25 cellular contexts compared by ENCODE assay signal in the genomic region with DNA sequence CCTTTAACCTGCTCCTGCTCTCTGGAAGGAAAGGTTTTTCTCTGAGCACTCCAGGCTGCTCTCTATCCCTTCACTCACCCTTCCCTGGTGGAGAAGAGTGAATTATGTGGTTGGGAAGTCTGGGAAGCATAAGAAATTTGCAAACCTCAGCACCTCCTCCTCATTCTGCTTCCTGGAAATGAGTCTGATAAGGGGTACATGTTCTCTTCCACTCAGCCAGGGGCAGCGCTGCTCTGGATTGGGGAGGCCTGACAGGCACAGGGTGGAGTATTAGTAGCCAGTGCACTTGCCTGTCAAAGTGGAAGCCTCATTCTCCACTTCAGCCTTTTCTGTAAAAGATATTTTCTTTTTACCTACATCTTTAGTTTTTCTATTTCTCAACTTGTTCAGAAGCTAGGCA. TPM values are rescaled to one million over a fixed set of nuclear protein-coding genes. Genes with fewer than 3 reads are reported as not detected.
DNase-seq lines count a peak whose midpoint lies in the region; ATAC-seq, FAIRE-seq and TF ChIP-seq lines count a peak whose summit lies in the region.
"Had no signal": no experiment of that assay in that cellular context is flagged by ENCODE, and none has a peak within 500 bp of the region (broad histone marks: within the 10 kb centered on the region; RNA-seq: fewer than 3 reads in every experiment).

No MANE protein-coding gene starts in this region.

- H3K23me2 ChIP-seq in H1 (ENCODE audit: low read depth, low read length): no peaks in the 10 kb centered on the region

- H3K14ac ChIP-seq in H1 (ENCODE audit: insufficient read length): no peak overlapping the region

- peaks cover 3% of the 10 kb centered on the region for H3K9me3 Mint-ChIP-seq in nephron
- H3K9me3 Mint-ChIP-seq: HFFc6 had no signal

- H3K4me3 Mint-ChIP-seq in nephron: no peak overlapping the region
- H3K4me3 Mint-ChIP-seq: HFFc6, IgD-negative memory B cell had no signal

- H4K91ac ChIP-seq in H1 (replicated peaks; ENCODE audit: insufficient read length, low read length): no peak overlapping the region

- H3K56ac ChIP-seq in H1 (replicated peaks; ENCODE audit: insufficient read length, low read depth, low read length): no peak overlapping the region

- no peak for ATAC-seq in HG02970 (IDR thresholded peaks at IDR 0.05; ENCODE audit: low FRiP score, unreplicated experiment)

- H2AFZ ChIP-seq in H1 (ENCODE audit: low read length): no peak overlapping the region

- H3K27me3 Mint-ChIP-seq in nephron (ENCODE audit: low read depth): no peaks in the 10 kb centered on the region

- H3K4ac ChIP-seq in H1 (replicated peaks; ENCODE audit: insufficient read length, low read depth, low read length): no peak overlapping the region

- peaks cover 4% of the 10 kb centered on the region for H3K36me3 Mint-ChIP-seq in nephron (ENCODE audit: low read depth)
- H3K36me3 Mint-ChIP-seq: IgD-negative memory B cell had no signal

- TF ChIP-seq EP300 in H1 (IDR thresholded peaks at IDR 0.05; ENCODE audit: borderline replicate concordance in 1 of 2, low read depth in 2 of 2, low read length in 2 of 2): no peak

- no peak for FAIRE-seq in H1 (lab: Jason Lieb, UNC)
- FAIRE-seq: H54, RCC 7860 had no signal

- no peak overlapping the region for H3K23ac ChIP-seq in H1 (ENCODE audit: insufficient read length)

- no peak overlapping the region for H4K8ac ChIP-seq in H1 (ENCODE audit: extremely low read depth, insufficient read depth, low read length)

- H3K79me1 ChIP-seq in H1 (ENCODE audit: low read depth, low read length): no peaks in the 10 kb centered on the region

- H3K79me2 ChIP-seq in H1 (ENCODE audit: control insufficient read depth in 1 of 2, insufficient read depth in 2 of 2, low read length in 2 of 2): no peaks in the 10 kb centered on the region

- H2BK120ac ChIP-seq in H1 (replicated peaks; ENCODE audit: low read depth, low read length): no peak overlapping the region

- H3K27ac Mint-ChIP-seq in nephron: peak overlapping the region in 2 of 3 experiments; percentile 11 to 45
- H3K27ac Mint-ChIP-seq: HFFc6, IgD-negative memory B cell had no signal

- H2BK12ac ChIP-seq in H1 (ENCODE audit: low read depth, low read length): no peak overlapping the region

- H3K27ac ChIP-seq in SK-N-MC (peak overlapping the region; percentile 79), H1 (ENCODE audit: low read depth, low read length) (no peak overlapping the region)
- H3K27ac ChIP-seq: C4-2B, HL-60 had no signal

- CTCF ChIA-PET in H1 (lab: Charles Lee; ENCODE audit: partially characterized antibody): interaction anchor here (1.1 kb wide), 1 partner anchor 14 kb away, joined by 3 read pairs; no protein-coding TSS in a partner anchor

- H4K20me1 ChIP-seq in H1 (replicated peaks in 1 of 2; ENCODE audit: control insufficient read depth in 1 of 2, insufficient read depth in 2 of 2, low read length in 2 of 2): no peaks in the 10 kb centered on the region

- TF ChIP-seq POLR2A in H1 (IDR thresholded peaks at IDR 0.05; ENCODE audit: control extremely low read depth in 1 of 2, low read depth in 2 of 2, low read length in 2 of 2): no peak

- no peak overlapping the region for H2AK5ac ChIP-seq in H1 (ENCODE audit: low read depth, low read length)

- TF ChIP-seq RAD21 in H1 (IDR thresholded peaks at IDR 0.05 in 1 of 2, conservative IDR thresholded peaks at IDR 0.05 in 1 of 2; ENCODE audit: low read depth in 2 of 2, low read length in 2 of 2): peak in 1 of 2 experiments; percentile 15; a peak in 1 of 4 replicates

- no peak overlapping the region for H2BK20ac ChIP-seq in H1 (ENCODE audit: low read length)

- H3K36me3 ChIP-seq in SK-N-MC (ENCODE audit: insufficient read depth, low read length): peaks cover 2% of the 10 kb centered on the region; the same call in 1 of the 2 replicates
- no peaks in the 10 kb centered on the region for H3K36me3 ChIP-seq in H1 (ENCODE audit: control insufficient read depth in 2 of 4, insufficient read depth in 4 of 4, low read length in 3 of 4)

- H3K4me3 ChIP-seq in SK-N-MC: 0 out of 2 replicates have a peak overlapping the region, but pooled peaks have one; percentile 3
- H3K4me3 ChIP-seq in H1 (ENCODE audit: extremely low read depth in 1 of 4, insufficient read depth in 2 of 4, low read depth in 3 of 4, low read length in 4 of 4): no peak overlapping the region

- peaks cover 26% of the 10 kb centered on the region for H3K4me1 Mint-ChIP-seq in nephron
- H3K4me1 Mint-ChIP-seq: IgD-negative memory B cell had no signal

- POLR2A ChIA-PET in H1 (lab: Charles Lee; ENCODE audit: partially characterized antibody): no interaction called here

- no peak overlapping the region for H2BK5ac ChIP-seq in H1 (ENCODE audit: low read depth, low read length)

- H3K9me3 ChIP-seq in SK-N-MC (ENCODE audit: low read depth, low read length) (no peaks in the 10 kb centered on the region), H1 (ENCODE audit: insufficient read depth in 2 of 2, low read depth in 1 of 2, low read length in 1 of 2) (no peaks in the 10 kb centered on the region)

- no peak overlapping the region for H3K18ac ChIP-seq in H1 (ENCODE audit: extremely low read depth, low read length)

- TF ChIP-seq CTCF in H1 (IDR thresholded peaks at IDR 0.05; ENCODE audit: control extremely low read depth in 1 of 3, insufficient read depth in 1 of 3, low read depth in 1 of 3, low read length in 3 of 3) (peak in 2 of 3 experiments; percentile 5 to 11; a peak in 2 of 4 replicates), nephron (IDR thresholded peaks at IDR 0.05; ENCODE audit: unreplicated experiment in 3 of 3) (no peak)

- H3K4me2 ChIP-seq in H1 (ENCODE audit: insufficient read depth in 1 of 2, low read depth in 2 of 2, low read length in 2 of 2): no peak overlapping the region

- H2BK15ac ChIP-seq in H1 (ENCODE audit: low read length): no peak overlapping the region

- no peaks in the 10 kb centered on the region for H3K4me1 ChIP-seq in H1 (replicated peaks in 1 of 4; ENCODE audit: control insufficient read depth in 3 of 4, insufficient read depth in 4 of 4, low read length in 3 of 4)

- 79% methylated on average over 1 of the region's 1 CpG; no CpG with 5 or more reads in 1 of the 2 experiments for WGBS in H1 (ENCODE audit: extremely low coverage in 1 of 2, insufficient coverage in 1 of 2, insufficient read length in 1 of 2, insufficient replicate concordance in 2 of 2, low coverage in 1 of 2, low lambda C conversion rate in 2 of 2, missing lambda C conversion rate in 1 of 2), 2 experiments

- H3K9ac ChIP-seq in SK-N-MC (ENCODE audit: insufficient read length): peak overlapping the region; percentile 16
- H3K9ac ChIP-seq in H1 (replicated peaks in 1 of 4; ENCODE audit: extremely low read depth in 1 of 4, low read depth in 3 of 4, low read length in 3 of 4): peak overlapping the region in 1 of 4 experiments; percentile 34; a peak in 1 of 7 replicates

- no peak overlapping the region for H4K5ac ChIP-seq in H1 (ENCODE audit: insufficient read length, low read depth, low read length)

- DNase-seq in HUDEP-2 (lab: John Stamatoyannopoulos, UW; ENCODE audit: unreplicated experiment in 76 of 76) (peak in 62 of 76 experiments; percentile 1 to 69 (median 32)), SK-N-MC (ENCODE audit: low read depth, low spot score) (no peak), H1 (ENCODE audit: low read depth in 1 of 2, low spot score in 2 of 2) (no peak), HCEC 1CT (no peak), NCI-H82 (lab: John Stamatoyannopoulos, UW) (no peak)
- DNase-seq: ACHN, AML-193, DMS79, HFFc6, Kasumi-1, MM.1S, NCI-H1092, NCI-H1436 treated with DMSO at 0.1 percent for 48 hours, NCI-H2029 treated with DMSO at 0.1 percent for 48 hours, NCI-H2171 treated with DMSO at 0.1 percent for 48 hours, NCI-H446 treated with DMSO at 0.1 percent for 48 hours, NCI-H69, Right ventricle myocardium superior had no signal

- H3K27me3 ChIP-seq in H1 (replicated peaks in 1 of 4; ENCODE audit: control insufficient read depth in 3 of 4, extremely low read depth in 1 of 4, insufficient read depth in 3 of 4, low read length in 3 of 4): peaks cover 0 to 1% (median 0%) of the 10 kb centered on the region in 4 experiments; a peak in 1 of 7 replicates

TF ChIP-seq in H1, 55 proteins besides CTCF, POLR2A, EP300 and RAD21:
- TF ChIP-seq MAFK (IDR thresholded peaks at IDR 0.05; ENCODE audit: low read depth, low read length) (no peak), TEAD4 (IDR thresholded peaks at IDR 0.05; ENCODE audit: low read depth, low read length) (no peak), BCL11A (IDR thresholded peaks at IDR 0.05; ENCODE audit: low read depth in 2 of 2, low read length in 2 of 2) (no peak), BACH1 (IDR thresholded peaks at IDR 0.05; ENCODE audit: low read length) (no peak), SUZ12 (IDR thresholded peaks at IDR 0.05; ENCODE audit: low read length) (no peak), CBX8 (IDR thresholded peaks at IDR 0.05; ENCODE audit: borderline replicate concordance, low read depth, low read length) (no peak), KDM4A (IDR thresholded peaks at IDR 0.05; ENCODE audit: low read depth, low read length, severe bottlenecking) (no peak), RFX5 (IDR thresholded peaks at IDR 0.05; ENCODE audit: borderline replicate concordance, low read depth, low read length) (no peak), YY1 (IDR thresholded peaks at IDR 0.05; ENCODE audit: low read depth, low read length) (no peak), ASH2L (IDR thresholded peaks at IDR 0.05; ENCODE audit: low read length) (no peak), CREB1 (IDR thresholded peaks at IDR 0.05) (no peak), SP4 (IDR thresholded peaks at IDR 0.05; ENCODE audit: low read length) (no peak), SIX5 (IDR thresholded peaks at IDR 0.05; ENCODE audit: low read depth, low read length) (no peak), TAF1 (IDR thresholded peaks at IDR 0.05; ENCODE audit: low read depth, low read length) (no peak)
- TF ChIP-seq, protein P1, sequence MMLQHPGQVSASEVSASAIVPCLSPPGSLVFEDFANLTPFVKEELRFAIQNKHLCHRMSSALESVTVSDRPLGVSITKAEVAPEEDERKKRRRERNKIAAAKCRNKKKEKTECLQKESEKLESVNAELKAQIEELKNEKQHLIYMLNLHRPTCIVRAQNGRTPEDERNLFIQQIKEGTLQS (IDR thresholded peaks at IDR 0.05; ENCODE audit: insufficient read depth, low read depth, low read length): no peak

RNA-seq across cellular contexts. Expression of a gene that starts 15.5 kb away (rescaled TPM):
- 3.2 and 3.4 TPM in 2 replicates for total RNA-seq in H1 (2021; fragmentation: NEBNext Ultra II Directional; extraction: Animal tissue kit (Norgen Biotek cat#: 25700))
- polyA plus RNA-seq in H1 (2011; rRNA removed): 0.99 and 1.3 TPM in 2 replicates
- polyA plus RNA-seq in H1 (2011; cell fraction: cytosol; rRNA removed): 1.4 TPM
- polyA plus RNA-seq in H1 (2011; cell fraction: nucleus; rRNA removed): 2.9 TPM
- 1.9 to 2.8 TPM (median 2.4 TPM) in 4 replicates for polyA plus RNA-seq in H1 (2012, experiment 1 of 2)
- 0.13 TPM for polyA plus RNA-seq in H1 (2012, experiment 2 of 2)
- polyA plus RNA-seq in H1 (2013, experiment 1 of 2): 2.7 TPM
- 2.6 TPM for polyA plus RNA-seq in H1 (2013, experiment 2 of 2)
- polyA minus RNA-seq in H1 (2011; rRNA and poly(A)+ RNA removed): 7.3 and 9.4 TPM in 2 replicates
- polyA minus RNA-seq in H1 (2011; cell fraction: cytosol; rRNA and poly(A)+ RNA removed): 3.5 TPM
- polyA minus RNA-seq in H1 (2011; cell fraction: nucleus; rRNA and poly(A)+ RNA removed): 11.6 TPM
- polyA plus RNA-seq: IgD-negative memory B cell had no signal

Comparison
In these comparisons a context has a peak if more than half of its experiments do, and no peak if none do; other contexts are left out.
1. DNase-seq: peak in HUDEP-2 (62 of 76); none in SK-N-MC (single experiment), H1 (0 of 2), HCEC 1CT (single experiment) and NCI-H82 (single experiment).
2. CTCF ChIP-seq: peak in H1 (2 of 3); none in nephron (0 of 3).